ENCODE assay signal across 16 cellular contexts in the genomic region with DNA sequence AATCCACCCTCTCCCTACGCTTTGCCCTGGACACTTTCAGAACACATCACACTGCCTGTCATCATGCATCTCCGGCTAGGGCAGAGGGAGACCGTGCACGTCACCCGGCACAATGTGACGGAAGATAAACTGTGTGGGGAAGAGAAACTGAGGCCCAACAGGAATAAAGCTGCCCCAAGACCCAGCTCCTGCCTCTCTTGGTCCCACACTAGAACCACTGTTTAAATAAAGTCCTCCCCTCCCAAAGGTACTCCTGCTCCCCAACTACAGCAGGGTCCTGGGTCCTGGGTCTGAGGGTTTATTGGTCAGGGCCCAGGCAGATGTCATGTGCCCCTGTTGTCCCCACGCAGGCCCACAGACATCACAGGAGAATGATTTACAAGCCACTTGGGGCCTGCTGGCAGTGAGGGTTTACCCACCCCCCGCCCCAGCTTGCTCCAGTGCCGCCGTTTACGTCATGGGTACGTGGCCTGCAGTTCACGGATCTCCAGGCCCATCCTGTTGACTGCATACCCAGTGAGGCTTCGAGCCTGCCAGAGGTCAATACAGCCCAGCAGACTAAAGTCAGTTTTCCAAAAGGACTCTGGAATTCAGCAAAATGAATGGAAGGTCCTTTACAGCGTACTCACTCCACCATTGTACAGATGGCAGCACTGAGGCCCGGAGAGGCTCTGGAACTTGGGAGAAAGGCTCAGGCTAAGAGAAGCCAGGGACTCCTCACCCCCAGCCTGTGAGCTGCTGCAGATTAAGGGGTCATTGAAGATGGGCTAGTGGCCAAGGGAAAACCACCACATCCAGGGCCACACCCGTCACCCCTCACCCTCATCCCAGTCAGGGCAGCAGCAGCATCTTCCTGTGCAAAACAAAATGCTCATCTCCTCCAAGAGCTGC. TPM values are rescaled to one million over a fixed set of nuclear protein-coding genes. Genes with fewer than 3 reads are reported as not detected.
DNase-seq lines count a peak whose midpoint lies in the region; ATAC-seq and TF ChIP-seq lines count a peak whose summit lies in the region.
"Had no signal": no experiment of that assay in that cellular context is flagged by ENCODE, and none has a peak within 500 bp of the region (broad histone marks: within the 10 kb centered on the region; RNA-seq: fewer than 3 reads in every experiment).

No MANE protein-coding gene starts in this region.

- no peak overlapping the region for H3K4me3 ChIP-seq in stomach
- H3K4me3 ChIP-seq: GM23248, prostate gland had no signal

- CTCF ChIA-PET in activated naive CD4-positive, alpha-beta T cell treated with anti-CD3 and anti-CD28 coated beads, Interleukin-2, amount 10 ng/mL, durations not matched to agents 7 days and 5 days (lab: Charles Lee), result interaction anchor here (1.4 to 1.9 kb wide), 2 partner anchors 14 to 182 kb away, joined by 3 to 4 read pairs; no protein-coding TSS in a partner anchor

- no peak for TF ChIP-seq EP300 in stomach (IDR thresholded peaks at IDR 0.05)

- intact Hi-C loops in left cardiac atrium (cut with DNase I) (no loop called here), stomach (cut with DNase I; ENCODE audit: low total_unique reads) (no loop called here)

- no peak for TF ChIP-seq CTCF in stomach (IDR thresholded peaks at IDR 0.05)

- 83 to 91% (median 88%) methylated on average over 9 to 17 of the region's 17 CpGs for WGBS in stomach, 5 donors

- H3K27me3 ChIP-seq in stomach, result no peaks in the 10 kb centered on the region

- DNase-seq in activated naive CD4-positive, alpha-beta T cell treated with anti-CD3 and anti-CD28 coated beads, Interleukin-2, amount 10 ng/mL, durations not matched to agents 7 days and 5 days, result peak; percentile 11
- no peak for DNase-seq in activated naive CD4-positive, alpha-beta T cell (lab: John Stamatoyannopoulos, UW)
- DNase-seq in left cardiac atrium (peak; percentile 13), stomach (peak; percentile 13)
- DNase-seq in activated CD4-positive, alpha-beta T cell treated with anti-CD3 and anti-CD28 coated beads, Interleukin-2, amount 50 U/mL, for 1 hour, result no peak
- DNase-seq: ACHN, GM23248, KG1, NCI-H1417 treated with DMSO at 0.1 percent for 48 hours, NCI-H345 had no signal

- no peak overlapping the region for H3K27ac Mint-ChIP-seq in activated naive CD4-positive, alpha-beta T cell treated with anti-CD3 and anti-CD28 coated beads, Interleukin-2, amount 10 ng/mL, durations not matched to agents 7 days and 5 days

- H3K36me3 Mint-ChIP-seq in activated naive CD4-positive, alpha-beta T cell treated with anti-CD3 and anti-CD28 coated beads, Interleukin-2, amount 10 ng/mL, durations not matched to agents 7 days and 5 days, result peaks cover 4% of the 10 kb centered on the region

- H3K4me1 Mint-ChIP-seq in activated naive CD4-positive, alpha-beta T cell treated with anti-CD3 and anti-CD28 coated beads, Interleukin-2, amount 10 ng/mL, durations not matched to agents 7 days and 5 days, result no peaks in the 10 kb centered on the region

- H3K36me3 ChIP-seq in stomach, result peaks cover 0 to 39% (median 21%) of the 10 kb centered on the region in 4 donors
- H3K36me3 ChIP-seq: prostate gland had no signal

- H3K9me3 Mint-ChIP-seq in activated naive CD4-positive, alpha-beta T cell treated with anti-CD3 and anti-CD28 coated beads, Interleukin-2, amount 10 ng/mL, durations not matched to agents 7 days and 5 days, result no peaks in the 10 kb centered on the region

- TF ChIP-seq POLR2A in stomach (IDR thresholded peaks at IDR 0.05), result no peak

- H3K4me1 ChIP-seq in stomach, result peaks cover 0 to 15% (median 8%) of the 10 kb centered on the region in 4 donors
- H3K4me1 ChIP-seq: Caco-2 had no signal

- H3K27ac ChIP-seq in stomach, result no peak overlapping the region
- H3K27ac ChIP-seq: GM23248, prostate gland had no signal

- no peaks in the 10 kb centered on the region for H3K9me3 ChIP-seq in stomach
- H3K9me3 ChIP-seq: Caco-2, prostate gland had no signal

- H3K27me3 Mint-ChIP-seq in activated naive CD4-positive, alpha-beta T cell treated with anti-CD3 and anti-CD28 coated beads, Interleukin-2, amount 10 ng/mL, durations not matched to agents 7 days and 5 days, result no peaks in the 10 kb centered on the region

- ATAC-seq in left cardiac atrium (no peak), GM18858 (IDR thresholded peaks at IDR 0.05; ENCODE audit: unreplicated experiment) (no peak)

- no peak overlapping the region for H3K4me3 Mint-ChIP-seq in activated naive CD4-positive, alpha-beta T cell treated with anti-CD3 and anti-CD28 coated beads, Interleukin-2, amount 10 ng/mL, durations not matched to agents 7 days and 5 days

RNA-seq across cellular contexts. Expression of a gene that starts 23.2 kb away (rescaled TPM):
- total RNA-seq in left cardiac atrium (10 to 100 TPM; 17.3 to 23.8 TPM), stomach (100 to 1,000 TPM in 1 of 5 donors, 10 to 100 TPM in 4; 10.8 to 107 (median 50.0) TPM)
- polyA plus RNA-seq in stomach, result 100 to 1,000 TPM in 1 of 3 donors, 1 to 10 TPM in 2; 5.3 to 103 (median 9.3) TPM

RNA-seq across cellular contexts. Expression of a gene that starts 30.9 kb away (rescaled TPM):
- total RNA-seq in left cardiac atrium, result under 1 TPM; 0.44 to 0.91 TPM
- total RNA-seq in stomach, result under 1 TPM in 1 of 5 donors, not detected in 4; 0.55 TPM
- 1 to 10 TPM in 1 of 3 donors, under 1 TPM in 1, not detected in 1; 0.46 to 1.0 TPM for polyA plus RNA-seq in stomach
- total RNA-seq: Caco-2, OCI-LY7 had no signal
- polyA plus RNA-seq: GM23248 had no signal

RNA-seq across cellular contexts. Expression of a gene that starts 47.4 kb away (rescaled TPM):
- not detected for total RNA-seq in left cardiac atrium
- under 1 TPM in 1 of 5 donors, not detected in 4; under 0.01 TPM for total RNA-seq in stomach
- under 1 TPM in 1 of 3 donors, not detected in 2; 0.10 TPM for polyA plus RNA-seq in stomach
- total RNA-seq: astrocyte, Caco-2, GM23248, mononuclear cell, OCI-LY7 had no signal
- polyA plus RNA-seq: GM23248 had no signal

RNA-seq across cellular contexts. Expression of a gene that starts 57.9 kb away (rescaled TPM):
- total RNA-seq in left cardiac atrium (not detected), stomach (not detected)
- not detected for polyA plus RNA-seq in stomach
- total RNA-seq: astrocyte, Caco-2, GM23248, mononuclear cell, OCI-LY7 had no signal
- polyA plus RNA-seq: GM23248 had no signal

Comparison
In these comparisons a context has a peak if more than half of its experiments do, and no peak if none do; other contexts are left out.
1. DNase-seq: peak in activated naive CD4-positive, alpha-beta T cell treated with anti-CD3 and anti-CD28 coated beads, Interleukin-2, amount 10 ng/mL, durations not matched to agents 7 days and 5 days (single experiment), left cardiac atrium (single experiment) and stomach (single experiment); none in activated naive CD4-positive, alpha-beta T cell (0 of 4) and activated CD4-positive, alpha-beta T cell treated with anti-CD3 and anti-CD28 coated beads, Interleukin-2, amount 50 U/mL, for 1 hour (single experiment).